ENCODE assay signal across 1 cellular context in the genomic region with DNA sequence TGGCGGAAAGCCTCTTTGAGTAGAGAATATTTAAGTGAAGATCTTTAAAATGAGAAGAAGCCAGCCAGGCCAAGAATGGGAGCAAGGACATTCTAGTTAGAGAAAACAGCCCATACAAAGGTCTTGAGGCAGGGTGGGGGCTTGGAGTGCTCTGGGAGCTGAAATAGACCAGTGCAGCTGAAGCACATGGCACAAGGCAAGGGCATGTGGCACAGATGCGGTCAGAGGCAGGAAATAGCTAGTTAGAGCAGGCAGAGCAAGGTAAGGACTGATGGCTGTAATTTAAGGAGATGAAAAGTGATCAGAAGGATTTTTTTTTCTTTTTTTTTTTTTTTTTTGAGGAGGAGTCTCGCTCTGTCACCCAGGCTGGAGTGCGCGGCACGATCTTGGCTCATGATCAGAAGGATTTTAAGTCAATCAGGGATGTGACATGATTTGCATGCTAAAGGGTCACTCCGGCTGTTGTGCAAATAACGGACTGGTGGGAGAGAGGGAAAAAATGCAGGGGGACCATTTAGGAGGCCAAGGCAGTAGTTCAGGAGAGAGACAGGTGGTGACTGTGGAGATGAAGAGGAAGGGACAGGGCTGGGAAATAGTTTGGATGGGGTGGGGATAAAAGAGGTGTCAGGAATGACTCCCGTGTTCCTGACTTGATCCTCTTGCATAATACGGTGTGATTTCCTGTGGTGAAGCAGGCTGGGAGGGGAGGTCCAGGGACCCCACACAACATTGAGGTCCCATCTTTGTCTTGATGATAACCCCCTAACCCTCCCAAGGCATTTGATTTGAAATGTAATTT.
TF ChIP-seq lines count a peak whose summit lies in the region.

No MANE protein-coding gene starts in this region.

TF ChIP-seq in GM12878, 131 proteins besides CTCF, POLR2A, EP300 and RAD21:
- TF ChIP-seq, protein P1, sequence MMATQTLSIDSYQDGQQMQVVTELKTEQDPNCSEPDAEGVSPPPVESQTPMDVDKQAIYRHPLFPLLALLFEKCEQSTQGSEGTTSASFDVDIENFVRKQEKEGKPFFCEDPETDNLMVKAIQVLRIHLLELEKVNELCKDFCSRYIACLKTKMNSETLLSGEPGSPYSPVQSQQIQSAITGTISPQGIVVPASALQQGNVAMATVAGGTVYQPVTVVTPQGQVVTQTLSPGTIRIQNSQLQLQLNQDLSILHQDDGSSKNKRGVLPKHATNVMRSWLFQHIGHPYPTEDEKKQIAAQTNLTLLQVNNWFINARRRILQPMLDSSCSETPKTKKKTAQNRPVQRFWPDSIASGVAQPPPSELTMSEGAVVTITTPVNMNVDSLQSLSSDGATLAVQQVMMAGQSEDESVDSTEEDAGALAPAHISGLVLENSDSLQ (IDR thresholded peaks at IDR 0.05), result no peak
